In genomic region chr6:76992553-76992952, GRCh38 we compare ENCODE assay signal across 22 cellular contexts.
"Had no signal": no experiment of that assay in that cellular context is flagged by ENCODE, and none has a peak within 500 bp of the region (broad histone marks: within the 10 kb centered on the region; RNA-seq: fewer than 3 reads in every experiment).

No MANE protein-coding gene starts in this region.

- H3K9me3 Mint-ChIP-seq: nephron progenitor cell had no signal

- H3K36me3 ChIP-seq: esophagus muscularis mucosa, neutrophil, ovary, right atrium auricular region, sigmoid colon, thoracic aorta, transverse colon had no signal

- H3K4me3 ChIP-seq: esophagus muscularis mucosa, hepatocyte, lung, ovary, right atrium auricular region, sigmoid colon, skin epidermis, thoracic aorta, transverse colon had no signal

- H3K4me1 ChIP-seq: esophagus muscularis mucosa, right atrium auricular region, sigmoid colon, transverse colon had no signal

- H3K4me2 ChIP-seq: hepatocyte had no signal

- H2AFZ ChIP-seq: hepatocyte had no signal

- H3K4me3 Mint-ChIP-seq: naive B cell; nephron progenitor cell; stimulated activated naive B cell treated with anti-CD40 and anti-IgM and Interleukin-4, amounts not matched to agents 10 μg/mL and 1 μg/mL and 100 μg/mL, for 72 hours; stimulated activated naive CD8-positive, alpha-beta T cell treated with anti-CD3 and anti-CD28 coated beads, Interleukin-15, amount 100 ng/mL, for 72 hours had no signal

- H3K27ac ChIP-seq: epithelial cell of prostate, esophagus muscularis mucosa, hepatocyte, neutrophil, ovary, right atrium auricular region, sigmoid colon, skin epidermis, thoracic aorta, transverse colon had no signal

- H3K4me1 Mint-ChIP-seq: naive B cell; nephron progenitor cell; stimulated activated naive B cell treated with anti-CD40 and anti-IgM and Interleukin-4, amounts not matched to agents 10 μg/mL and 1 μg/mL and 100 μg/mL, for 72 hours; stimulated activated naive CD8-positive, alpha-beta T cell treated with anti-CD3 and anti-CD28 coated beads, Interleukin-15, amount 100 ng/mL, for 72 hours had no signal

- H3K79me2 ChIP-seq: hepatocyte had no signal

- H3K27me3 Mint-ChIP-seq: naive B cell; stimulated activated naive B cell treated with anti-CD40 and anti-IgM and Interleukin-4, amounts not matched to agents 10 μg/mL and 1 μg/mL and 100 μg/mL, for 72 hours; stimulated activated naive CD8-positive, alpha-beta T cell treated with anti-CD3 and anti-CD28 coated beads, Interleukin-15, amount 100 ng/mL, for 72 hours had no signal

- ATAC-seq: left colon; left ventricle myocardium superior; stimulated activated naive B cell treated with anti-CD40 and anti-IgM and Interleukin-4, amounts not matched to agents 10 μg/mL and 1 μg/mL and 100 μg/mL, for 72 hours; stimulated activated naive CD8-positive, alpha-beta T cell treated with anti-CD3 and anti-CD28 coated beads, Interleukin-15, amount 100 ng/mL, for 72 hours had no signal

- H3K36me3 Mint-ChIP-seq: naive B cell; stimulated activated naive B cell treated with anti-CD40 and anti-IgM and Interleukin-4, amounts not matched to agents 10 μg/mL and 1 μg/mL and 100 μg/mL, for 72 hours had no signal

- H3K27me3 ChIP-seq: esophagus muscularis mucosa, hepatocyte, neutrophil, ovary, right atrium auricular region, sigmoid colon, transverse colon had no signal

- DNase-seq: effector memory CD4-positive, alpha-beta T cell; head of caudate nucleus; left colon; left ventricle myocardium superior; mesendoderm; naive B cell; nephron progenitor cell; ovary; sigmoid colon; stimulated activated CD4-positive, alpha-beta T cell treated with anti-CD3 and anti-CD28 coated beads, Interleukin-2, amount 100 ng/mL, for 24 hours; stimulated activated CD4-positive, alpha-beta T cell treated with anti-CD3 and anti-CD28 coated beads, Interleukin-4, amount 100 ng/mL, for 4 hours; stimulated activated naive B cell treated with anti-CD40 and anti-IgM and Interleukin-4, amounts not matched to agents 10 μg/mL and 1 μg/mL and 100 μg/mL, for 72 hours; stimulated activated naive CD8-positive, alpha-beta T cell treated with anti-CD3 and anti-CD28 coated beads, Interleukin-15, amount 100 ng/mL, for 72 hours; transverse colon had no signal

- H3K9me3 ChIP-seq: ovary, thoracic aorta, transverse colon had no signal

- H3K27ac Mint-ChIP-seq: naive B cell; nephron progenitor cell; stimulated activated naive B cell treated with anti-CD40 and anti-IgM and Interleukin-4, amounts not matched to agents 10 μg/mL and 1 μg/mL and 100 μg/mL, for 72 hours; stimulated activated naive CD8-positive, alpha-beta T cell treated with anti-CD3 and anti-CD28 coated beads, Interleukin-15, amount 100 ng/mL, for 72 hours had no signal
